In genomic region chr16:48609453-48610023, GRCh38 we compare ENCODE assay signal across 8 cellular contexts. TPM values are rescaled to one million over a fixed set of nuclear protein-coding genes. Genes with fewer than 3 reads are reported as not detected.
DNase-seq lines count a peak whose midpoint lies in the region; ATAC-seq, FAIRE-seq and TF ChIP-seq lines count a peak whose summit lies in the region.

No MANE protein-coding gene starts in this region.

- H3K9me3 ChIP-seq in astrocyte (ENCODE audit: insufficient read depth, low read depth, low read length) (no peaks in the 10 kb centered on the region), iPS-18c (ENCODE audit: control insufficient read depth, insufficient read depth, low read length) (no peaks in the 10 kb centered on the region), gastrocnemius medialis (no peaks in the 10 kb centered on the region)

- in situ Hi-C loops in gastrocnemius medialis (cut with MboI; ENCODE audit: low sequenced_read_pairs in 4 of 4): loop anchor here in 1 of 4 donors (10.0 kb wide), 1 partner anchor 45 kb away; no protein-coding TSS in a partner anchor

- H3K4me1 ChIP-seq in astrocyte (ENCODE audit: insufficient read depth, low read length): peaks cover 27% of the 10 kb centered on the region
- peaks cover 34 to 40% of the 10 kb centered on the region in 2 donors for H3K4me1 ChIP-seq in gastrocnemius medialis

- H3K27ac Mint-ChIP-seq in astrocyte (ENCODE audit: unreplicated experiment): no peak overlapping the region

- H3K36me3 ChIP-seq in astrocyte (ENCODE audit: insufficient read depth, low read length) (no peaks in the 10 kb centered on the region), gastrocnemius medialis (no peaks in the 10 kb centered on the region)

- TF ChIP-seq CTCF in astrocyte (IDR thresholded peaks at IDR 0.05; ENCODE audit: insufficient read depth, low read depth, low read length): no peak
- no peak for TF ChIP-seq CTCF in gastrocnemius medialis (IDR thresholded peaks at IDR 0.05 in 4 of 5, conservative IDR thresholded peaks at IDR 0.05 in 1 of 5)

- H4K20me1 ChIP-seq in astrocyte (ENCODE audit: insufficient read depth, low read length): peaks cover 44% of the 10 kb centered on the region

- peaks cover 6% of the 10 kb centered on the region for H3K36me3 Mint-ChIP-seq in astrocyte (ENCODE audit: low read depth, unreplicated experiment)

- TF ChIP-seq POLR2A in gastrocnemius medialis (IDR thresholded peaks at IDR 0.05): no peak

- peak overlapping the region; percentile 97 for H3K9ac ChIP-seq in astrocyte (ENCODE audit: low read length)

- H2AFZ ChIP-seq in astrocyte (ENCODE audit: low read depth, low read length): peak overlapping the region; percentile 81

- H3K9me3 Mint-ChIP-seq in astrocyte (ENCODE audit: unreplicated experiment): peaks cover 2% of the 10 kb centered on the region

- no peaks in the 10 kb centered on the region for H3K27me3 Mint-ChIP-seq in astrocyte (ENCODE audit: low read depth, unreplicated experiment)

- no peak overlapping the region for H3K4me3 Mint-ChIP-seq in astrocyte (ENCODE audit: unreplicated experiment)

- H3K4me1 Mint-ChIP-seq in astrocyte (ENCODE audit: low read depth, unreplicated experiment): peaks cover 19% of the 10 kb centered on the region

- DNase-seq in CD1c-positive myeloid dendritic cell (ENCODE audit: extremely low spot score) (peak; percentile 38), RKO (ENCODE audit: low spot score) (peak; percentile 38), astrocyte (ENCODE audit: low read depth) (peak; percentile 29), gastrocnemius medialis (peak; percentile 35 to 59), AG08396 (ENCODE audit: low spot score) (no peak)

- peak overlapping the region; percentile 95 for H3K27ac ChIP-seq in astrocyte (ENCODE audit: low read depth, low read length)
- peak overlapping the region; percentile 88 to 93 (median 92) for H3K27ac ChIP-seq in gastrocnemius medialis

- peak overlapping the region; percentile 84 for H3K4me2 ChIP-seq in astrocyte (ENCODE audit: low read length)

- intact Hi-C loops in gastrocnemius medialis (cut with DNase I; ENCODE audit: low total_unique reads): loop anchor here (1.0 to 10.0 kb wide), 5 partner anchors 51 to 367 kb away; partner anchors contain the start of genes LONP2 and SIAH1

- ATAC-seq in GM19397 (IDR thresholded peaks at IDR 0.05; ENCODE audit: unreplicated experiment) (peak; percentile 54), HG03439 (IDR thresholded peaks at IDR 0.05; ENCODE audit: unreplicated experiment) (peak; percentile 47), gastrocnemius medialis (peak; percentile 64 to 66)

- H3K4me3 ChIP-seq in astrocyte (ENCODE audit: insufficient read depth, low read depth, low read length): peak overlapping the region; percentile 96
- peak overlapping the region; percentile 86 for H3K4me3 ChIP-seq in iPS-18c (ENCODE audit: insufficient read depth, low read depth, low read length)
- peak overlapping the region; percentile 73 to 94 (median 82) for H3K4me3 ChIP-seq in gastrocnemius medialis

- H3K27me3 ChIP-seq in astrocyte (ENCODE audit: insufficient read depth, low read length) (no peaks in the 10 kb centered on the region), gastrocnemius medialis (no peaks in the 10 kb centered on the region)

- H3K79me2 ChIP-seq in astrocyte (ENCODE audit: insufficient read depth, low read length): peaks cover 52% of the 10 kb centered on the region

- no peak for FAIRE-seq in astrocyte (lab: Jason Lieb, UNC)

RNA-seq across cellular contexts. Expression of gene N4BP1, which starts 0.4 kb away (rescaled TPM):
- 53.7 and 57.4 TPM in 2 replicates for total RNA-seq in astrocyte
- 10 to 100 TPM; 11.2 to 22.0 (median 16.6) TPM for total RNA-seq in gastrocnemius medialis
